Comparison of ENCODE assay signal across 8 cellular contexts in the genomic region with DNA sequence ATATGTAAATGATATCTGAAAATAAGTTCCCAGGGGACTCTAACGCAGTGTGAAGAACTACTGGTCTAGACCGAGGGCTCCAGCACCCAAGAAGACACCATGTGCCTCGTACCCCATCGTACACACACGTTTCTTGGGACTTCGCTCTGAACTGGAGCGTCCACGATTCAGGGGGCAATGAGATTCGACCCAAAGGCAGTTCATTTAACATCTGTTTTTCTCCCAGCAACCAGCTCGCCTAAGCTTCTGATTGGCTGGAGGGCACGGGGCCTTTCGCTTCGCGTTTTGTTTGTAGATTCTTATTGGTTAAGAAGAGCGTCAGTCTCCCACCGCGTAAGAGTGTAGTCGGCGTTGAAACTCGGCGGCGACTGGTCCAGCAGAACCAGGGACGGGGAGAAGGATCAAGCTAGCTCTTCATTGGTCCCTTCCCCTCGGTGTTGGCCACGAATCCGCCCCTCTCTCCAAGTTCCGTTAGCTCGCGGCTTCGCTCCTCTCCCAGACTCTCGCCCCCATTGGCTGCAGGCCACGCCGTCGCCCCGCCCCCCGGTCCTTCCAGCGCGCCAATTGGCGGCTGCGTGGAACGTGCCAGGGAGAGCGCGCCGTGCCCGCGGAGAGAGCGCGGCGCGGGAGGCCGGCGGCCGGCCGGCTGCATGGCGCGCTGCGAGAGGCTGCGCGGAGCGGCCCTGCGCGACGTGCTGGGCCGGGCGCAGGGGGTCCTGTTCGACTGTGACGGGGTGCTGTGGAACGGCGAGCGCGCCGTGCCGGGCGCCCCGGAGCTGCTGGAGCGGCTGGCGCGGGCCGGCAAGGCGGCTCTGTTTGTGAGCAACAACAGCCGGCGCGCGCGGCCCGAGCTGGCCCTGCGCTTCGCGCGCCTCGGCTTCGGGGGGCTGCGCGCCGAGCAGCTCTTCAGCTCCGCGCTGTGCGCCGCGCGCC. TPM values are rescaled to one million over a fixed set of nuclear protein-coding genes. Genes with fewer than 3 reads are reported as not detected.
DNase-seq lines count a peak whose midpoint lies in the region; ATAC-seq, FAIRE-seq and TF ChIP-seq lines count a peak whose summit lies in the region.

TSS of gene PDXP (plus strand) at position 591 of the 933 bp plus-strand sequence. CDS start at position 651, 60 bp downstream.

- no peaks in the 10 kb centered on the region for H3K27me3 ChIP-seq in sigmoid colon

- peaks cover 12% of the 10 kb centered on the region for H3K27me3 Mint-ChIP-seq in brain

- no peak for TF ChIP-seq POLR2A in sigmoid colon (IDR thresholded peaks at IDR 0.05)

- H3K4me1 ChIP-seq in sigmoid colon, result peaks cover 0 to 50% (median 46%) of the 10 kb centered on the region in 4 donors

- peak within 1 kb of the TSS; percentile 46 to 76 (median 64) for H3K4me3 ChIP-seq in sigmoid colon

- H3K4me1 Mint-ChIP-seq in brain, result peaks cover 42% of the 10 kb centered on the region

- H3K4me3 Mint-ChIP-seq in brain, result peak within 1 kb of the TSS; percentile 94 to 98 (median 96)

- 0 to 1% methylated on average over 101 of the region's 101 CpGs for WGBS in sigmoid colon, 2 donors

- H3K36me3 ChIP-seq in sigmoid colon, result no peaks in the 10 kb centered on the region

- peaks cover 0 to 4% (median 0%) of the 10 kb centered on the region in 5 experiments for H3K9me3 Mint-ChIP-seq in brain

- peak within 1 kb of the TSS; percentile 74 for H3K27ac ChIP-seq in 22Rv1
- peak within 1 kb of the TSS; percentile 81 to 95 (median 84) for H3K27ac ChIP-seq in sigmoid colon

- no peak for TF ChIP-seq CTCF in 22Rv1 (IDR thresholded peaks at IDR 0.05)
- TF ChIP-seq CTCF in brain (conservative IDR thresholded peaks at IDR 0.05), result no peak
- TF ChIP-seq CTCF in sigmoid colon (IDR thresholded peaks at IDR 0.05), result no peak

- DNase-seq in NCI-H2107 treated with DMSO at 0.1 percent for 48 hours (lab: John Stamatoyannopoulos, UW; ENCODE audit: unreplicated experiment) (peak; percentile 96), iPS DF 4.7 (ENCODE audit: extremely low read depth, low spot score) (peak; percentile 98), sigmoid colon (peak; percentile 100)

- peaks cover 6% of the 10 kb centered on the region for H3K36me3 Mint-ChIP-seq in brain

- peak; percentile 95 for FAIRE-seq in TTC549 (lab: Jason Lieb, UNC)

- TF ChIP-seq EP300 in sigmoid colon (IDR thresholded peaks at IDR 0.05), result no peak

- ATAC-seq in GM18520 (IDR thresholded peaks at IDR 0.05; ENCODE audit: unreplicated experiment) (peak; percentile 74), HG03064 (IDR thresholded peaks at IDR 0.05; ENCODE audit: low read depth, unreplicated experiment) (peak; percentile 71)

- H3K9me3 ChIP-seq in sigmoid colon, result no peaks in the 10 kb centered on the region

- intact Hi-C loops in sigmoid colon (cut with DNase I), result no loop called here

- peak within 1 kb of the TSS; percentile 95 to 99 (median 97) for H3K27ac Mint-ChIP-seq in brain

RNA-seq across cellular contexts. Expression of gene PDXP, which starts in this region (rescaled TPM):
- 192 TPM for polyA plus RNA-seq in brain (ENCODE audit: insufficient read depth, low read depth, low replicate concordance)
- total RNA-seq in sigmoid colon, result 10 to 100 TPM in 2 of 4 donors, 1 to 10 TPM in 2; 7.5 to 12.8 (median 9.6) TPM
- 10 to 100 TPM; 30.2 to 51.1 (median 48.6) TPM for polyA plus RNA-seq in sigmoid colon

Comparison
In these comparisons a context has a peak if more than half of its experiments do, and no peak if none do; other contexts are left out.
1. Peak in every context shown above with its lines: DNase-seq, ATAC-seq, H3K4me3 ChIP-seq and H3K27ac ChIP-seq.